9 cellular contexts compared by ENCODE assay signal in genomic region chr2:214830794-214831346, GRCh38. TPM values are rescaled to one million over a fixed set of nuclear protein-coding genes. Genes with fewer than 3 reads are reported as not detected.
DNase-seq lines count a peak whose midpoint lies in the region; ATAC-seq and TF ChIP-seq lines count a peak whose summit lies in the region.
"Had no signal": no experiment of that assay in that cellular context is flagged by ENCODE, and none has a peak within 500 bp of the region (broad histone marks: within the 10 kb centered on the region; RNA-seq: fewer than 3 reads in every experiment).

No MANE protein-coding gene starts in this region.

- H3K4me1 Mint-ChIP-seq in CD4-positive, CD25-positive, alpha-beta regulatory T cell, result peaks cover 0 to 4% (median 1%) of the 10 kb centered on the region in 4 donors

- no peak for TF ChIP-seq POLR2A in stomach (IDR thresholded peaks at IDR 0.05)

- intact Hi-C loops in stomach (cut with DNase I; ENCODE audit: low total_unique reads), result no loop called here

- in situ Hi-C loops in SK-MEL-5 (cut with HindIII; ENCODE audit: low pct_unique_long_range_greater_than_20kb, low sequenced_read_pairs), result no loop called here

- H3K9me3 ChIP-seq in CD4-positive, CD25-positive, alpha-beta regulatory T cell (ENCODE audit: control insufficient read depth in 2 of 2, low read length in 2 of 2), result no peaks in the 10 kb centered on the region
- no peaks in the 10 kb centered on the region for H3K9me3 ChIP-seq in stomach

- H3K27ac ChIP-seq in CD4-positive, CD25-positive, alpha-beta regulatory T cell (ENCODE audit: insufficient read depth, low read length, poor library complexity, severe bottlenecking), result no peak overlapping the region
- H3K27ac ChIP-seq in stomach, result no peak overlapping the region

- no peaks in the 10 kb centered on the region for H3K36me3 ChIP-seq in CD4-positive, CD25-positive, alpha-beta regulatory T cell (ENCODE audit: control insufficient read depth, insufficient read depth, low read length)
- H3K36me3 ChIP-seq in stomach, result no peaks in the 10 kb centered on the region

- no peak for TF ChIP-seq EP300 in stomach (IDR thresholded peaks at IDR 0.05)

- ATAC-seq in CD4-positive, CD25-positive, alpha-beta regulatory T cell (ENCODE audit: low read depth in 2 of 2), result peak in 1 of 2 donors; percentile 40
- ATAC-seq: activated T-cell treated with anti-CD3 and anti-CD28 coated beads, Interleukin-2, amount 50 U/mL, for 72 hours had no signal

- no peak overlapping the region for H3K27ac Mint-ChIP-seq in CD4-positive, CD25-positive, alpha-beta regulatory T cell
- H3K27ac Mint-ChIP-seq: activated T-cell treated with anti-CD3 and anti-CD28 coated beads, Interleukin-2, amount 50 U/mL, for 72 hours had no signal

- H3K27me3 Mint-ChIP-seq in CD4-positive, CD25-positive, alpha-beta regulatory T cell, result no peaks in the 10 kb centered on the region

- no peaks in the 10 kb centered on the region for H3K27me3 ChIP-seq in CD4-positive, CD25-positive, alpha-beta regulatory T cell (ENCODE audit: control insufficient read depth, insufficient read depth, low read length)
- no peaks in the 10 kb centered on the region for H3K27me3 ChIP-seq in stomach

- H3K4me3 ChIP-seq in CD4-positive, CD25-positive, alpha-beta regulatory T cell (ENCODE audit: low read depth, low read length), result no peak overlapping the region
- H3K4me3 ChIP-seq in stomach, result no peak overlapping the region

- no peaks in the 10 kb centered on the region for H3K9me3 Mint-ChIP-seq in CD4-positive, CD25-positive, alpha-beta regulatory T cell
- H3K9me3 Mint-ChIP-seq: activated T-cell treated with anti-CD3 and anti-CD28 coated beads, Interleukin-2, amount 50 U/mL, for 72 hours had no signal

- DNase-seq in CD4-positive, CD25-positive, alpha-beta regulatory T cell, result peak in 2 of 3 donors; percentile 22 to 45
- no peak for DNase-seq in GM20000 (ENCODE audit: low spot score)
- peak; percentile 44 for DNase-seq in SK-MEL-5 (ENCODE audit: low read depth, low spot score)
- DNase-seq in kidney glomerular epithelial cell (lab: John Stamatoyannopoulos, UW), result peak; percentile 4
- no peak for DNase-seq in stomach
- no peak for DNase-seq in GOT3 (lab: John Stamatoyannopoulos, UW)
- DNase-seq in SHP77 treated with DMSO at 0.1 percent for 48 hours (lab: John Stamatoyannopoulos, UW), result no peak
- no peak for DNase-seq in DMS79 (lab: John Stamatoyannopoulos, UW)
- DNase-seq: activated T-cell treated with anti-CD3 and anti-CD28 coated beads, Interleukin-2, amount 50 U/mL, for 72 hours had no signal

- no peaks in the 10 kb centered on the region for H3K36me3 Mint-ChIP-seq in CD4-positive, CD25-positive, alpha-beta regulatory T cell

- 41 to 59% (median 55%) methylated on average over 5 of the region's 5 CpGs for WGBS in stomach, 5 donors

- TF ChIP-seq CTCF in GM20000 (IDR thresholded peaks at IDR 0.05; ENCODE audit: extremely low read depth, missing control alignments), result peak; percentile 8
- TF ChIP-seq CTCF in stomach (IDR thresholded peaks at IDR 0.05), result peak in 1 of 7 experiments; percentile 12

- H3K4me3 Mint-ChIP-seq in CD4-positive, CD25-positive, alpha-beta regulatory T cell, result no peak overlapping the region
- H3K4me3 Mint-ChIP-seq: activated T-cell treated with anti-CD3 and anti-CD28 coated beads, Interleukin-2, amount 50 U/mL, for 72 hours had no signal

- no peaks in the 10 kb centered on the region for H3K4me1 ChIP-seq in CD4-positive, CD25-positive, alpha-beta regulatory T cell (ENCODE audit: control insufficient read depth, insufficient read depth, low read length, poor library complexity, severe bottlenecking)
- no peaks in the 10 kb centered on the region for H3K4me1 ChIP-seq in stomach

RNA-seq across cellular contexts. Expression of gene BARD1, which starts 21.4 kb away (rescaled TPM):
- total RNA-seq in CD4-positive, CD25-positive, alpha-beta regulatory T cell, result 24.4 TPM
- 10 to 100 TPM; 12.1 to 37.3 (median 16.8) TPM for polyA plus RNA-seq in CD4-positive, CD25-positive, alpha-beta regulatory T cell
- 8.3 and 8.6 TPM in 2 replicates for total RNA-seq in SK-MEL-5 (2014; rRNA removed; shearing (Covaris generic))
- polyA plus RNA-seq in SK-MEL-5 (2015; cell fraction: cytosol; rRNA removed), result 3.5 and 5.2 TPM in 2 replicates
- 6.6 and 13.0 TPM in 2 replicates for polyA plus RNA-seq in SK-MEL-5 (2015; cell fraction: nucleus; rRNA removed)
- total RNA-seq in stomach, result 10 to 100 TPM in 4 of 5 donors, 1 to 10 TPM in 1; 9.8 to 74.4 (median 46.7) TPM
- polyA plus RNA-seq in stomach, result 1 to 10 TPM; 1.2 to 4.3 (median 1.2) TPM

Comparison
In these comparisons a context has a peak if more than half of its experiments do, and no peak if none do; other contexts are left out.
1. DNase-seq: peak in CD4-positive, CD25-positive, alpha-beta regulatory T cell (2 of 3), SK-MEL-5 (single experiment) and kidney glomerular epithelial cell (single experiment); none in GM20000 (single experiment), stomach (single experiment), GOT3 (single experiment), SHP77 treated with DMSO at 0.1 percent for 48 hours (single experiment) and DMS79 (single experiment).